8 cellular contexts compared by ENCODE assay signal in genomic region chr17:7484964-7485377, GRCh38. TPM values are rescaled to one million over a fixed set of nuclear protein-coding genes. Genes with fewer than 3 reads are reported as not detected.
A peak's percentile ranks its signal among the peaks of the same experiment; 100 is the strongest.
DNase-seq lines count a peak whose midpoint lies in the region; ATAC-seq and TF ChIP-seq lines count a peak whose summit lies in the region.

No MANE protein-coding gene starts in this region.

- DNase-seq in NCI-H526 treated with DMSO at 0.1 percent for 48 hours (lab: John Stamatoyannopoulos, UW) (peak; percentile 8), NCI-H526 (lab: John Stamatoyannopoulos, UW) (no peak), SW480 (ENCODE audit: low spot score) (peak; percentile 38), hepatocyte (ENCODE audit: low spot score) (no peak)

- no peaks in the 10 kb centered on the region for H3K9me3 ChIP-seq in hepatocyte (ENCODE audit: low read depth)
- no peaks in the 10 kb centered on the region for H3K9me3 ChIP-seq in stomach smooth muscle (ENCODE audit: control insufficient read depth in 2 of 2, low read length in 2 of 2)

- H3K4me3 ChIP-seq in hepatocyte = peak overlapping the region; percentile 70
- peak overlapping the region; percentile 64 to 94 for H3K4me3 ChIP-seq in stomach smooth muscle (ENCODE audit: low read length in 2 of 2)

- ATAC-seq in HG03521 (IDR thresholded peaks at IDR 0.05; ENCODE audit: unreplicated experiment) (no peak), GM19328 (IDR thresholded peaks at IDR 0.05; ENCODE audit: unreplicated experiment) (no peak), HG02588 (IDR thresholded peaks at IDR 0.05; ENCODE audit: unreplicated experiment) (no peak)

- H3K9me2 ChIP-seq in hepatocyte (replicated peaks; ENCODE audit: insufficient read depth) = no peaks in the 10 kb centered on the region

- H3K27me3 ChIP-seq in hepatocyte = no peaks in the 10 kb centered on the region
- H3K27me3 ChIP-seq in stomach smooth muscle (ENCODE audit: control insufficient read depth in 1 of 2, insufficient read depth in 2 of 2, low read length in 2 of 2) = no peaks in the 10 kb centered on the region

- H2AFZ ChIP-seq in hepatocyte = no peak overlapping the region

- H4K20me1 ChIP-seq in hepatocyte (ENCODE audit: insufficient read depth, poor library complexity, severe bottlenecking) = peaks cover 52% of the 10 kb centered on the region

- H3K4me1 ChIP-seq in hepatocyte (ENCODE audit: insufficient read depth) (peaks cover 55% of the 10 kb centered on the region), stomach smooth muscle (ENCODE audit: control insufficient read depth, insufficient read depth, low read length) (peaks cover 37% of the 10 kb centered on the region)

- H3K36me3 ChIP-seq in hepatocyte (replicated peaks; ENCODE audit: insufficient read depth, low read depth) = no peaks in the 10 kb centered on the region
- H3K36me3 ChIP-seq in stomach smooth muscle (ENCODE audit: control insufficient read depth in 2 of 2, insufficient read depth in 2 of 2, low read length in 2 of 2) = no peaks in the 10 kb centered on the region

- H3K9ac ChIP-seq in stomach smooth muscle (ENCODE audit: low read length in 2 of 2) = peak overlapping the region; percentile 64 to 75

- under 1% methylated on average over 15 of the region's 15 CpGs for WGBS in hepatocyte (ENCODE audit: low lambda C conversion rate, missing lambda C conversion rate)

- TF ChIP-seq CTCF in hepatocyte (IDR thresholded peaks at IDR 0.05; ENCODE audit: poor library complexity) = no peak

- H3K79me2 ChIP-seq in hepatocyte = peaks cover 72% of the 10 kb centered on the region

- peak overlapping the region; percentile 88 for H3K4me2 ChIP-seq in hepatocyte

- H3K27ac ChIP-seq in hepatocyte (peak overlapping the region; percentile 73), stomach smooth muscle (ENCODE audit: low read length) (peak overlapping the region; percentile 100)

RNA-seq across cellular contexts. Expression of gene POLR2A, which starts 0.8 kb away (rescaled TPM):
- 50.2 and 74.5 TPM in 2 replicates for total RNA-seq in hepatocyte
- polyA plus RNA-seq in hepatocyte = 96.3 and 98.1 TPM in 2 replicates

RNA-seq across cellular contexts. Expression of gene SLC35G6, which starts 3.7 kb away (rescaled TPM):
- total RNA-seq in hepatocyte = 0.24 TPM in 1 of 2 replicates, not detected in the other
- 0.30 and 0.44 TPM in 2 replicates for polyA plus RNA-seq in hepatocyte

RNA-seq across cellular contexts. Expression of gene ZBTB4, which starts 5.5 kb away (rescaled TPM):
- 22.7 and 27.1 TPM in 2 replicates for total RNA-seq in hepatocyte
- polyA plus RNA-seq in hepatocyte = 20.8 and 21.5 TPM in 2 replicates

RNA-seq across cellular contexts. Expression of gene CHRNB1, which starts 40.1 kb away (rescaled TPM):
- total RNA-seq in hepatocyte = 10.9 and 12.4 TPM in 2 replicates
- 16.9 and 17.5 TPM in 2 replicates for polyA plus RNA-seq in hepatocyte

RNA-seq across cellular contexts. Expression of gene FGF11, which starts 45.7 kb away (rescaled TPM):
- total RNA-seq in hepatocyte = 1.4 and 2.7 TPM in 2 replicates
- polyA plus RNA-seq in hepatocyte = 3.6 and 3.8 TPM in 2 replicates

Comparison
In these comparisons a context has a peak if more than half of its experiments do, and no peak if none do; other contexts are left out.
1. DNase-seq: peak in NCI-H526 treated with DMSO at 0.1 percent for 48 hours (single experiment) and SW480 (single experiment); none in NCI-H526 (0 of 2) and hepatocyte (single experiment).